In genomic region chr15:72197460-72198409, GRCh38 we compare ENCODE assay signal across 8 cellular contexts. TPM values are rescaled to one million over a fixed set of nuclear protein-coding genes. Genes with fewer than 3 reads are reported as not detected.
DNase-seq lines count a peak whose midpoint lies in the region; ATAC-seq and TF ChIP-seq lines count a peak whose summit lies in the region.

TSS of gene GRAMD2A (minus strand) at chr15:72197787.

- H3K9ac ChIP-seq in IMR-90 (ENCODE audit: low read depth, low read length) = no peak within 1 kb of the TSS
- no peak within 1 kb of the TSS for H3K9ac ChIP-seq in rectal smooth muscle tissue (ENCODE audit: low read length)

- H3K27me3 Mint-ChIP-seq in activated T-helper 2 cell treated with anti-CD3 and anti-CD28 coated beads, Interferon-gamma antibody, Interleukin-2, Interleukin-4, amounts not matched to agents 10 μg/mL and 5 μg/mL and 100 μg/mL, durations not matched to agents 14 hours and 24 hours and 36 hours (ENCODE audit: low read depth) = peaks cover 6% of the 10 kb centered on the region

- H3K9me1 ChIP-seq in IMR-90 (ENCODE audit: insufficient read depth, low read length) = no peaks in the 10 kb centered on the region

- no peak within 1 kb of the TSS for H4K91ac ChIP-seq in IMR-90 (ENCODE audit: insufficient read depth, low read depth, low read length)

- TF ChIP-seq CTCF in IMR-90 (conservative IDR thresholded peaks at IDR 0.05; ENCODE audit: low read depth, low read length) (no peak), heart left ventricle (IDR thresholded peaks at IDR 0.05) (no peak)

- no peak within 1 kb of the TSS for H3K27ac Mint-ChIP-seq in activated T-helper 2 cell treated with anti-CD3 and anti-CD28 coated beads, Interferon-gamma antibody, Interleukin-2, Interleukin-4, amounts not matched to agents 10 μg/mL and 5 μg/mL and 100 μg/mL, durations not matched to agents 14 hours and 24 hours and 36 hours

- H3K9me3 ChIP-seq in IMR-90 (ENCODE audit: control insufficient read depth, insufficient read depth, low read length) (no peaks in the 10 kb centered on the region), heart left ventricle (no peaks in the 10 kb centered on the region)

- POLR2A ChIA-PET in IMR-90 (lab: Charles Lee; ENCODE audit: unreplicated experiment) = no interaction called here

- peak within 1 kb of the TSS; percentile 24; the same call in 1 of the 2 replicates for H3K23ac ChIP-seq in IMR-90 (ENCODE audit: low read depth, low read length)

- H4K20me1 ChIP-seq in IMR-90 (ENCODE audit: insufficient read depth, low read length) = peaks cover 55% of the 10 kb centered on the region

- no peak within 1 kb of the TSS for H2BK5ac ChIP-seq in IMR-90 (ENCODE audit: low read depth, low read length, poor library complexity, severe bottlenecking)

- H3K18ac ChIP-seq in IMR-90 (ENCODE audit: low read depth, low read length) = no peak within 1 kb of the TSS

- H2AK9ac ChIP-seq in IMR-90 (replicated peaks; ENCODE audit: low read depth, low read length, poor library complexity) = peak within 1 kb of the TSS; percentile 59

- no peak within 1 kb of the TSS for H2BK20ac ChIP-seq in IMR-90 (ENCODE audit: low read depth, low read length)

- H3K27ac ChIP-seq in IMR-90 (ENCODE audit: insufficient read depth, low read length) (no peak within 1 kb of the TSS), heart left ventricle (no peak within 1 kb of the TSS), rectal smooth muscle tissue (ENCODE audit: low read depth, low read length) (no peak within 1 kb of the TSS)

- H2BK120ac ChIP-seq in IMR-90 (ENCODE audit: low read depth, low read length) = no peak within 1 kb of the TSS

- H3K4me2 ChIP-seq in IMR-90 (ENCODE audit: low read depth, low read length) = peak within 1 kb of the TSS; percentile 70

- intact Hi-C loops in IMR-90 (cut with micrococcal nuclease) (loop anchor here (2.0 to 5.0 kb wide), 2 partner anchors 33 to 75 kb away; partner anchors contain the start of genes PARP6 and PKM), heart left ventricle (cut with DNase I) (loop anchor here in 6 of 10 donors (2.0 to 10.0 kb wide), 4 partner anchors 35 to 90 kb away; partner anchors contain the start of gene PKM (in 1 of the 6))
- intact Hi-C loops in activated T-helper 2 cell treated with anti-CD3 and anti-CD28 coated beads, Interferon-gamma antibody, Interleukin-2, Interleukin-4, amounts not matched to agents 10 μg/mL and 5 μg/mL and 100 μg/mL, durations not matched to agents 14 hours and 24 hours and 36 hours (cut with micrococcal nuclease) = loop anchor here (2.0 to 5.0 kb wide), 2 partner anchors 31 to 90 kb away; no protein-coding TSS in a partner anchor

- H3K36me3 ChIP-seq in IMR-90 (ENCODE audit: control insufficient read depth, insufficient read depth, low read length) (peaks cover 46% of the 10 kb centered on the region), heart left ventricle (peaks cover 5 to 46% (median 42%) of the 10 kb centered on the region in 9 donors), rectal smooth muscle tissue (ENCODE audit: control insufficient read depth, insufficient read depth, low read length) (peaks cover 26% of the 10 kb centered on the region)

- no peak within 1 kb of the TSS for H4K5ac ChIP-seq in IMR-90 (ENCODE audit: low read depth, low read length)

- no peak within 1 kb of the TSS for H2AK5ac ChIP-seq in IMR-90 (ENCODE audit: low read depth, low read length)

- in situ Hi-C loops in IMR-90 (cut with MboI; ENCODE audit: low sequenced_read_pairs) = no loop called here

- H3K9me3 Mint-ChIP-seq in activated T-helper 2 cell treated with anti-CD3 and anti-CD28 coated beads, Interferon-gamma antibody, Interleukin-2, Interleukin-4, amounts not matched to agents 10 μg/mL and 5 μg/mL and 100 μg/mL, durations not matched to agents 14 hours and 24 hours and 36 hours = no peaks in the 10 kb centered on the region

- H4K8ac ChIP-seq in IMR-90 (ENCODE audit: low read depth in 2 of 2, low read length in 2 of 2) = no peak within 1 kb of the TSS

- peak within 1 kb of the TSS; percentile 55 for H3K4me3 Mint-ChIP-seq in activated T-helper 2 cell treated with anti-CD3 and anti-CD28 coated beads, Interferon-gamma antibody, Interleukin-2, Interleukin-4, amounts not matched to agents 10 μg/mL and 5 μg/mL and 100 μg/mL, durations not matched to agents 14 hours and 24 hours and 36 hours (ENCODE audit: low read depth)

- TF ChIP-seq POLR2A in GM10847 (IDR thresholded peaks at IDR 0.05; ENCODE audit: extremely low read depth, insufficient read length) (peak; percentile 19), IMR-90 (IDR thresholded peaks at IDR 0.05; ENCODE audit: low read depth, low read length) (no peak), heart left ventricle (IDR thresholded peaks at IDR 0.05) (no peak)

- dilution Hi-C loops in IMR-90 (cut with HindIII; ENCODE audit: low sequenced_read_pairs, unreplicated experiment) = no loop called here

- 0 out of 2 replicates have a peak within 1 kb of the TSS, but pooled peaks have one; percentile 2 for H3K14ac ChIP-seq in IMR-90 (replicated peaks; ENCODE audit: low read depth, low read length)

- peaks cover 10% of the 10 kb centered on the region for H3K4me1 Mint-ChIP-seq in activated T-helper 2 cell treated with anti-CD3 and anti-CD28 coated beads, Interferon-gamma antibody, Interleukin-2, Interleukin-4, amounts not matched to agents 10 μg/mL and 5 μg/mL and 100 μg/mL, durations not matched to agents 14 hours and 24 hours and 36 hours (ENCODE audit: low read depth)

- no peak within 1 kb of the TSS for H2BK15ac ChIP-seq in IMR-90 (ENCODE audit: low read depth, low read length)

- H3K4me1 ChIP-seq in IMR-90 (ENCODE audit: control insufficient read depth, insufficient read depth, low read length) (no peaks in the 10 kb centered on the region), heart left ventricle (peaks cover 6 to 44% (median 33%) of the 10 kb centered on the region in 12 donors), rectal smooth muscle tissue (ENCODE audit: control insufficient read depth, insufficient read depth, low read length) (no peaks in the 10 kb centered on the region)

- CTCF ChIA-PET in IMR-90 (lab: Yijun Ruan, JAX) = no interaction called here

- H3K27me3 ChIP-seq in IMR-90 (ENCODE audit: control insufficient read depth, insufficient read depth, low read length) = no peaks in the 10 kb centered on the region
- peaks cover 0 to 11% (median 0%) of the 10 kb centered on the region in 9 donors for H3K27me3 ChIP-seq in heart left ventricle
- H3K27me3 ChIP-seq in rectal smooth muscle tissue (ENCODE audit: control insufficient read depth, insufficient read depth, low read length) = peaks cover 8% of the 10 kb centered on the region

- peaks cover 14 to 27% of the 10 kb centered on the region in 2 experiments for H3K79me1 ChIP-seq in IMR-90 (ENCODE audit: low read depth in 1 of 2, low read length in 2 of 2)

- peaks cover 50% of the 10 kb centered on the region for H3K36me3 Mint-ChIP-seq in activated T-helper 2 cell treated with anti-CD3 and anti-CD28 coated beads, Interferon-gamma antibody, Interleukin-2, Interleukin-4, amounts not matched to agents 10 μg/mL and 5 μg/mL and 100 μg/mL, durations not matched to agents 14 hours and 24 hours and 36 hours (ENCODE audit: low read depth)

- no peak for DNase-seq in IMR-90
- DNase-seq in activated T-helper 2 cell treated with anti-CD3 and anti-CD28 coated beads, Interferon-gamma antibody, Interleukin-2, Interleukin-4, amounts not matched to agents 10 μg/mL and 5 μg/mL and 100 μg/mL, durations not matched to agents 14 hours and 24 hours and 36 hours (ENCODE audit: low spot score) = no peak
- DNase-seq in heart left ventricle = no peak
- DNase-seq in NCI-H1092 treated with DMSO at 0.1 percent for 48 hours (lab: John Stamatoyannopoulos, UW) = no peak
- no peak for DNase-seq in middle frontal gyrus (ENCODE audit: extremely low spot score, low spot score)

- 61% methylated on average over 8 of the region's 85 CpGs; no CpG with 5 or more reads in 1 of the 2 experiments for WGBS in IMR-90 (ENCODE audit: extremely low coverage in 2 of 2, insufficient read length in 1 of 2), 2 experiments
- WGBS in heart left ventricle, 4 donors = 8 to 23% (median 14%) methylated on average over 31 to 85 of the region's 85 CpGs

- peak; percentile 72 for ATAC-seq in IMR-90 (ENCODE audit: low read depth)
- peak in 2 of 4 donors; percentile 35 to 46 for ATAC-seq in heart left ventricle
- ATAC-seq in GM21526 (IDR thresholded peaks at IDR 0.05; ENCODE audit: low FRiP score, unreplicated experiment) = no peak

- H3K4ac ChIP-seq in IMR-90 (ENCODE audit: low read depth, low read length) = no peak within 1 kb of the TSS

- no peak within 1 kb of the TSS for H3K56ac ChIP-seq in IMR-90 (ENCODE audit: extremely low read depth, insufficient read depth, low read length)

- no TSS peak for BruUV-seq in IMR-90 (replicated peaks; lab: Mats Ljungman, UMichigan)

- no peak for TF ChIP-seq RAD21 in IMR-90 (IDR thresholded peaks at IDR 0.05; ENCODE audit: low read length)

- H3K4me3 ChIP-seq in IMR-90 (ENCODE audit: insufficient read depth, low read depth, low read length) (peak within 1 kb of the TSS; percentile 25), heart left ventricle (peak within 1 kb of the TSS; percentile 18 to 62 (median 49)), rectal smooth muscle tissue (ENCODE audit: low read length) (peak within 1 kb of the TSS; percentile 50)

- peak within 1 kb of the TSS; percentile 83 for H2AFZ ChIP-seq in IMR-90 (replicated peaks; ENCODE audit: low read length, poor library complexity)

TF ChIP-seq in IMR-90, 13 proteins besides CTCF, POLR2A, EP300 and RAD21 (continues in another document):
- TF ChIP-seq MXI1 (IDR thresholded peaks at IDR 0.05; ENCODE audit: borderline replicate concordance, low read depth, low read length) (no peak), SMC3 (IDR thresholded peaks at IDR 0.05; ENCODE audit: low read depth, low read length) (no peak), RCOR1 (IDR thresholded peaks at IDR 0.05; ENCODE audit: insufficient replicate concordance, low read length) (no peak), CEBPB (IDR thresholded peaks at IDR 0.05; ENCODE audit: low read depth, low read length) (no peak), MAFK (IDR thresholded peaks at IDR 0.05; ENCODE audit: low read depth, low read length) (no peak), MAZ (IDR thresholded peaks at IDR 0.05; ENCODE audit: borderline replicate concordance, low read depth, low read length) (no peak; the same call in 1 of the 2 replicates), BHLHE40 (IDR thresholded peaks at IDR 0.05; ENCODE audit: low read depth, low read length) (no peak), FOS (IDR thresholded peaks at IDR 0.05; ENCODE audit: low read depth, low read length) (no peak), NFE2L2 (IDR thresholded peaks at IDR 0.05; ENCODE audit: low read depth, low read length) (no peak)

RNA-seq across cellular contexts. Expression of gene GRAMD2A, which starts in this region (rescaled TPM):
- total RNA-seq in IMR-90 (2012; rRNA removed) (under 0.01 and 0.18 TPM in 2 replicates), heart left ventricle (under 1 TPM in 1 of 9 donors, not detected in 8; 0.45 TPM)
- polyA plus RNA-seq in IMR-90 (2012; rRNA removed) (0.14 TPM in 1 of 2 replicates, not detected in the other), heart left ventricle (under 1 TPM in 1 of 2 donors, not detected in 1; 0.03 TPM)
- polyA plus RNA-seq in IMR-90 (2012; cell fraction: cytosol; rRNA removed) = 0.02 TPM in 1 of 2 replicates, not detected in the other
- 0.07 and 0.16 TPM in 2 replicates for polyA plus RNA-seq in IMR-90 (2012; cell fraction: nucleus; rRNA removed; ENCODE audit: low replicate concordance)
- total RNA-seq in activated T-helper 2 cell treated with anti-CD3 and anti-CD28 coated beads, Interferon-gamma antibody, Interleukin-2, Interleukin-4, amounts not matched to agents 10 μg/mL and 5 μg/mL and 100 μg/mL, durations not matched to agents 14 hours and 24 hours and 36 hours = not detected in 2 replicates

Comparison
In these comparisons a context has a peak if more than half of its experiments do, and no peak if none do; other contexts are left out.
1. Peak in ATAC-seq, H3K4me3 ChIP-seq and H3K4me2 ChIP-seq in IMR-90; RNA of the gene not detected or under 1 TPM.